In the genomic region with DNA sequence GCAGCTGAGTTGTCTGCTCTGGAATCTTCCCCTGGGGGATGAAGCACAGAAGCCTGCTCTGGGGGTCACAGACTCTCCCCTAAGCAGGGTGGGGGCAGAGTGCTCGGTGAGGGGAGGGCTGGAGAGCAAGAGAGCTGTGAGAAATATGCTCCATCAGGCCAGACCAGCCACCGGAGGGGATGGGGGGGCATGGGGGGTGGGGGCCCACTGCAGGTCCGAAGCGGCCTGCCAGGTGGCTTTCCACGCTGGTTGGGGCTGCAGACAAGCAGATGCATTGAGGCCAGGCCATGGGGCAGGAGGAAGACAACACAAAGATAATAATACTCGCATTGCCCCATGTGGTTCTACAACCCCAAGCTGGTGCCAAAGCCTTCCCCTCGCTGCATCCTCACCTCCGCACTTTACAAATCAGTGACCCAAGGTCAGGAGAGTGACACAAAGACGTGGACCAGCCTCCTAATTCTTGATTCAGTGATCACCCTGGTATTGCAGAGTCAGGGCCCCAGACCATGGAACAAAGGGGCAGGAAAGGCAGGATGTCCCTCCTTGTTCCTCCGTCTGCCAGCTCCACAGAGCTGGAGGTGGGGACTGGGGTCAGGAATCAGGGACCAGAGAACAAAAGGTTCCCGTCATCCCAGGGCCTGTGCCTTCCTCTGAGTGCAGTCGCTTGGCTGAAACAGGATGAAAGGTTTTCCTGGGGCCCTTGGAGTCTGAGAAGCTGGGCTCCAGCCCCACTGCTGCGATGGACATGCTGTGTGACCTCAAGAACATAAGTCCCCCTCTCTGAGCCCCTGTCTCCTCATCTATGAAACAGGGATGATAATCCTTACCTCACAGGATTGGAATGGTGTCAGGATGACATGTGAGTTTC, we compare ENCODE assay signal across 2 cellular contexts.
A peak's percentile ranks its signal among the peaks of the same experiment; 100 is the strongest.
TF ChIP-seq lines count a peak whose summit lies in the region.

No MANE protein-coding gene starts in this region.

TF ChIP-seq in H1, 55 proteins besides CTCF, POLR2A, EP300 and RAD21:
- no peak for TF ChIP-seq E2F6 (IDR thresholded peaks at IDR 0.05)
- no peak for TF ChIP-seq EZH2 (IDR thresholded peaks at IDR 0.05; ENCODE audit: low read depth, low read length, severe bottlenecking)
- TF ChIP-seq POLR2AphosphoS5 (IDR thresholded peaks at IDR 0.05; ENCODE audit: low read depth, low read length), result no peak
- TF ChIP-seq CREB1 (IDR thresholded peaks at IDR 0.05), result no peak
- no peak for TF ChIP-seq TEAD4 (IDR thresholded peaks at IDR 0.05; ENCODE audit: low read depth, low read length)
- no peak for TF ChIP-seq NANOG (IDR thresholded peaks at IDR 0.05; ENCODE audit: insufficient read depth, low read depth, low read length, poor library complexity, severe bottlenecking)
- TF ChIP-seq TBP (IDR thresholded peaks at IDR 0.05; ENCODE audit: low read depth, low read length), result no peak
- no peak for TF ChIP-seq SIRT6 (IDR thresholded peaks at IDR 0.05; ENCODE audit: low read length)
- no peak for TF ChIP-seq KDM5A (IDR thresholded peaks at IDR 0.05; ENCODE audit: low read length)
- no peak for TF ChIP-seq SAP30 (IDR thresholded peaks at IDR 0.05; ENCODE audit: insufficient read depth, insufficient replicate concordance, low read length)
- no peak for TF ChIP-seq MAFK (IDR thresholded peaks at IDR 0.05; ENCODE audit: low read depth, low read length)
- TF ChIP-seq JUND (IDR thresholded peaks at IDR 0.05; ENCODE audit: low read length), result no peak
- TF ChIP-seq RBBP5 (IDR thresholded peaks at IDR 0.05; ENCODE audit: borderline replicate concordance, low read depth, low read length), result no peak
- TF ChIP-seq BRCA1 (IDR thresholded peaks at IDR 0.05; ENCODE audit: low read depth, low read length), result no peak
- no peak for TF ChIP-seq SUZ12 (IDR thresholded peaks at IDR 0.05; ENCODE audit: low read length)
- no peak for TF ChIP-seq CEBPB (IDR thresholded peaks at IDR 0.05; ENCODE audit: low read depth, low read length)
- no peak for TF ChIP-seq POU5F1 (IDR thresholded peaks at IDR 0.05; ENCODE audit: low read depth, low read length)

TF ChIP-seq in HepG2, 621 proteins besides CTCF, POLR2A, EP300 and RAD21:
- TF ChIP-seq, protein P1, sequence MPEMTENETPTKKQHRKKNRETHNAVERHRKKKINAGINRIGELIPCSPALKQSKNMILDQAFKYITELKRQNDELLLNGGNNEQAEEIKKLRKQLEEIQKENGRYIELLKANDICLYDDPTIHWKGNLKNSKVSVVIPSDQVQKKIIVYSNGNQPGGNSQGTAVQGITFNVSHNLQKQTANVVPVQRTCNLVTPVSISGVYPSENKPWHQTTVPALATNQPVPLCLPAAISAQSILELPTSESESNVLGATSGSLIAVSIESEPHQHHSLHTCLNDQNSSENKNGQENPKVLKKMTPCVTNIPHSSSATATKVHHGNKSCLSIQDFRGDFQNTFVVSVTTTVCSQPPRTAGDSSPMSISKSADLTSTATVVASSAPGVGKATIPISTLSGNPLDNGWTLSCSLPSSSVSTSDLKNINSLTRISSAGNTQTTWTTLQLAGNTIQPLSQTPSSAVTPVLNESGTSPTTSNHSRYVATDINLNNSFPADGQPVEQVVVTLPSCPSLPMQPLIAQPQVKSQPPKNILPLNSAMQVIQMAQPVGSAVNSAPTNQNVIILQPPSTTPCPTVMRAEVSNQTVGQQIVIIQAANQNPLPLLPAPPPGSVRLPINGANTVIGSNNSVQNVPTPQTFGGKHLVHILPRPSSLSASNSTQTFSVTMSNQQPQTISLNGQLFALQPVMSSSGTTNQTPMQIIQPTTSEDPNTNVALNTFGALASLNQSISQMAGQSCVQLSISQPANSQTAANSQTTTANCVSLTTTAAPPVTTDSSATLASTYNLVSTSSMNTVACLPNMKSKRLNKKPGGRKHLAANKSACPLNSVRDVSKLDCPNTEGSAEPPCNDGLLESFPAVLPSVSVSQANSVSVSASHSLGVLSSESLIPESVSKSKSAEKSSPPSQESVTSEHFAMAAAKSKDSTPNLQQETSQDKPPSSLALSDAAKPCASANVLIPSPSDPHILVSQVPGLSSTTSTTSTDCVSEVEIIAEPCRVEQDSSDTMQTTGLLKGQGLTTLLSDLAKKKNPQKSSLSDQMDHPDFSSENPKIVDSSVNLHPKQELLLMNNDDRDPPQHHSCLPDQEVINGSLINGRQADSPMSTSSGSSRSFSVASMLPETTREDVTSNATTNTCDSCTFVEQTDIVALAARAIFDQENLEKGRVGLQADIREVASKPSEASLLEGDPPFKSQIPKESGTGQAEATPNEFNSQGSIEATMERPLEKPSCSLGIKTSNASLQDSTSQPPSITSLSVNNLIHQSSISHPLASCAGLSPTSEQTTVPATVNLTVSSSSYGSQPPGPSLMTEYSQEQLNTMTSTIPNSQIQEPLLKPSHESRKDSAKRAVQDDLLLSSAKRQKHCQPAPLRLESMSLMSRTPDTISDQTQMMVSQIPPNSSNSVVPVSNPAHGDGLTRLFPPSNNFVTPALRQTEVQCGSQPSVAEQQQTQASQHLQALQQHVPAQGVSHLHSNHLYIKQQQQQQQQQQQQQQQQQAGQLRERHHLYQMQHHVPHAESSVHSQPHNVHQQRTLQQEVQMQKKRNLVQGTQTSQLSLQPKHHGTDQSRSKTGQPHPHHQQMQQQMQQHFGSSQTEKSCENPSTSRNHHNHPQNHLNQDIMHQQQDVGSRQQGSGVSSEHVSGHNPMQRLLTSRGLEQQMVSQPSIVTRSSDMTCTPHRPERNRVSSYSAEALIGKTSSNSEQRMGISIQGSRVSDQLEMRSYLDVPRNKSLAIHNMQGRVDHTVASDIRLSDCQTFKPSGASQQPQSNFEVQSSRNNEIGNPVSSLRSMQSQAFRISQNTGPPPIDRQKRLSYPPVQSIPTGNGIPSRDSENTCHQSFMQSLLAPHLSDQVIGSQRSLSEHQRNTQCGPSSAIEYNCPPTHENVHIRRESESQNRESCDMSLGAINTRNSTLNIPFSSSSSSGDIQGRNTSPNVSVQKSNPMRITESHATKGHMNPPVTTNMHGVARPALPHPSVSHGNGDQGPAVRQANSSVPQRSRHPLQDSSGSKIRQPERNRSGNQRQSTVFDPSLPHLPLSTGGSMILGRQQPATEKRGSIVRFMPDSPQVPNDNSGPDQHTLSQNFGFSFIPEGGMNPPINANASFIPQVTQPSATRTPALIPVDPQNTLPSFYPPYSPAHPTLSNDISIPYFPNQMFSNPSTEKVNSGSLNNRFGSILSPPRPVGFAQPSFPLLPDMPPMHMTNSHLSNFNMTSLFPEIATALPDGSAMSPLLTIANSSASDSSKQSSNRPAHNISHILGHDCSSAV (CRISPR knock-in tag; IDR thresholded peaks at IDR 0.05; ENCODE audit: borderline replicate concordance), result no peak
- peak; percentile 73 for TF ChIP-seq ZNF768 (CRISPR knock-in tag; IDR thresholded peaks at IDR 0.05)
- TF ChIP-seq ZBTB7A (CRISPR knock-in tag; IDR thresholded peaks at IDR 0.05), result no peak
- TF ChIP-seq ZNF343 (CRISPR knock-in tag; IDR thresholded peaks at IDR 0.05), result no peak
- TF ChIP-seq MZF1 (CRISPR knock-in tag; IDR thresholded peaks at IDR 0.05; ENCODE audit: borderline replicate concordance), result no peak
